8 cellular contexts compared by ENCODE assay signal in the genomic region with DNA sequence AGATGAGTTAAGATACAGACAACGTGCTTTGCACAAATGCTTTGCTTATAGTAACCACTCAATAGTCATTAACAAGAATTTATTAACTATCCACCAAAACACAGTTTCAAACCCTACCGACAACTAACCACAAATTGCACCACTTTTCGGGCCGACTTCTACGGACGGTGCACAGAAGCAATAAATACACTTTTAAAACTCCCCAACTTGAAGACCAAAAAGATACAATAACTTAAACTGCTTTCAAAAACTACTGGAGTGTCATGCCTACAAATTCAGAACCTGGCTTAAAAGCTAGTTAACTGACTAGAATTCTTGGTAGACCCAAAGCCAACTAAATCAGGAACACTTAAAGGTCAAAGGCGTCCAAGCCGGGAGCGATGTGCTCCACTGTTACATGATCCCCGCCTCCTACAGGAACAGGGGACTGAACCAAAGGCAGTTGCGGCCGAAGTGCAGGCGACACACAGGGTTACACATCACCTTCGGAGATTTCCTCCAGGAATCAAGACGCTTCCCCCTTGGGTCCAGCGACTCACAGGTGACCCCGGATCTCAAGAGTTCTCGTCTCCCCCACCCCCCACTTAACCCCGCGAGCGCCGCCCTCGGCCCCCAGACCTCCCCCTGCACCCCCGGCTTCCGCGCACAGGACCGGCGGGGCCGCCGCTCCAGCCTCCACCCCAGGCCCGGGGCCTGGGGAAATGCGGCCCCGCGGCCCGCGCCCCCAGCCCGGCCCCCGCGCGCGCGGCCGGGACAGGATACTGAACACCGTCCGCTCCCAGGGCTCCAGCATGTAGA. TPM values are rescaled to one million over a fixed set of nuclear protein-coding genes. Genes with fewer than 3 reads are reported as not detected.
DNase-seq lines count a peak whose midpoint lies in the region; ATAC-seq lines count a peak whose summit lies in the region.

No MANE protein-coding gene starts in this region.

- ATAC-seq in GM21515 (IDR thresholded peaks at IDR 0.05; ENCODE audit: unreplicated experiment), result peak; percentile 15

- DNase-seq in DMS79 (lab: John Stamatoyannopoulos, UW) (peak; percentile 60), HT-29 (ENCODE audit: low spot score) (peak; percentile 56), OCI-M1 (lab: John Stamatoyannopoulos, UW) (peak; percentile 59), astrocyte of the hippocampus (ENCODE audit: low read depth, low spot score) (peak; percentile 61), hypothalamus (lab: John Stamatoyannopoulos, UW) (peak in 35 of 51 donors; percentile 2 to 62 (median 27)), retina (peak; percentile 61), DMS153 treated with DMSO at 0.1 percent for 48 hours (lab: John Stamatoyannopoulos, UW; ENCODE audit: unreplicated experiment) (no peak)

RNA-seq across cellular contexts. Expression of gene SPTSSA, which starts 0.5 kb away (rescaled TPM):
- total RNA-seq in HT-29 (2014; rRNA removed; shearing (Covaris generic)), result 4.6 and 6.4 TPM in 2 replicates
